2 cellular contexts compared by ENCODE assay signal in genomic region chr22:30863161-30863833, GRCh38.
TF ChIP-seq lines count a peak whose summit lies in the region.

No MANE protein-coding gene starts in this region.

TF ChIP-seq in GM23338, 12 proteins besides CTCF, POLR2A, EP300 and RAD21 (continued from another document):
- TF ChIP-seq ZNF462 (CRISPR knock-in tag; IDR thresholded peaks at IDR 0.05): no peak
- TF ChIP-seq EZH2 (IDR thresholded peaks at IDR 0.05; ENCODE audit: low read depth, unreplicated experiment): no peak
- TF ChIP-seq STAT1 (IDR thresholded peaks at IDR 0.05; ENCODE audit: unreplicated experiment): no peak
- no peak for TF ChIP-seq NANOG (IDR thresholded peaks at IDR 0.05; ENCODE audit: borderline replicate concordance)
- TF ChIP-seq ZNF114 (CRISPR knock-in tag; IDR thresholded peaks at IDR 0.05): no peak
- no peak for TF ChIP-seq REST (IDR thresholded peaks at IDR 0.05; ENCODE audit: unreplicated experiment)
TF ChIP-seq in GM23338: peak in this region for 0.

TF ChIP-seq in SK-N-SH treated with all-trans-retinoic acid at 6 μM for 48 hours, 23 proteins besides CTCF, POLR2A, EP300 and RAD21 (continued from another document):
- TF ChIP-seq CREB5 (CRISPR knock-in tag; IDR thresholded peaks at IDR 0.05; ENCODE audit: low read depth) (no peak), ZC3H10 (CRISPR knock-in tag; IDR thresholded peaks at IDR 0.05) (no peak), POU6F1 (CRISPR knock-in tag; IDR thresholded peaks at IDR 0.05; ENCODE audit: borderline replicate concordance, low read depth) (no peak), TCF4 (CRISPR knock-in tag; IDR thresholded peaks at IDR 0.05; ENCODE audit: borderline replicate concordance) (no peak), ZFP3 (CRISPR knock-in tag; IDR thresholded peaks at IDR 0.05) (no peak), ISL1 (CRISPR knock-in tag; IDR thresholded peaks at IDR 0.05) (no peak), ZFP30 (CRISPR knock-in tag; IDR thresholded peaks at IDR 0.05) (no peak), ZNF70 (CRISPR knock-in tag; IDR thresholded peaks at IDR 0.05) (no peak), TSHZ2 (CRISPR knock-in tag; IDR thresholded peaks at IDR 0.05) (no peak), ZNF565 (CRISPR knock-in tag; conservative IDR thresholded peaks at IDR 0.05; ENCODE audit: low read depth) (no peak), OSR1 (CRISPR knock-in tag; IDR thresholded peaks at IDR 0.05) (no peak), PPARA (CRISPR knock-in tag; IDR thresholded peaks at IDR 0.05; ENCODE audit: borderline replicate concordance) (no peak), ARNTL (CRISPR knock-in tag; IDR thresholded peaks at IDR 0.05; ENCODE audit: borderline replicate concordance, low read depth) (no peak), ZNF8 (CRISPR knock-in tag; IDR thresholded peaks at IDR 0.05) (no peak)
